In genomic region chrX:47507204-47507878, GRCh38 we compare ENCODE assay signal across 25 cellular contexts.
"Had no signal": no experiment of that assay in that cellular context is flagged by ENCODE, and none has a peak within 500 bp of the region (broad histone marks: within the 10 kb centered on the region; RNA-seq: fewer than 3 reads in every experiment).

No MANE protein-coding gene starts in this region.

- ATAC-seq: activated CD8-positive, alpha-beta memory T cell treated with anti-CD3 and anti-CD28 coated beads, Interleukin-2, amount 10 ng/mL, durations not matched to agents 7 days and 5 days; body of pancreas; Panc1; T-helper 17 cell had no signal

- H3K4me1 ChIP-seq: body of pancreas had no signal

- DNase-seq: activated B cell treated with CpG ODN at 0.5 μM for 24 hours; activated CD4-positive, alpha-beta T cell treated with anti-CD3 and anti-CD28 coated beads for 1 hour; activated CD4-positive, alpha-beta T cell treated with anti-CD3 and anti-CD28 coated beads, Interleukin-2, amount 10 ng/mL, durations not matched to agents 24 days and 14 days; activated CD4-positive, alpha-beta T cell treated with anti-CD3 and anti-CD28 coated beads, Interleukin-2, amount 50 U/mL, for 48 hours; activated CD8-positive, alpha-beta memory T cell treated with anti-CD3 and anti-CD28 coated beads, Interleukin-2, amount 10 ng/mL, durations not matched to agents 7 days and 5 days; activated effector memory CD4-positive, alpha-beta T cell treated with Interleukin-2 at 50 U/mL for 16 hours; activated naive CD4-positive, alpha-beta T cell; activated T-cell treated with anti-CD3 and anti-CD28 coated beads, Interleukin-2, amount 50 U/mL, for 24 hours; aorta; body of pancreas; central memory CD4-positive, alpha-beta T cell; KG1; NCI-H1092; NCI-H1417; NCI-H2029 treated with DMSO at 0.1 percent for 48 hours; NCI-H510A treated with DMSO at 0.1 percent for 48 hours; NCI-H69; OCI-M1; SHP77; T-helper 17 cell; T-helper 9 cell had no signal

- H3K27me3 ChIP-seq: body of pancreas had no signal

- H3K4me3 ChIP-seq: body of pancreas, coronary artery had no signal

- H3K9me3 ChIP-seq: body of pancreas had no signal

- H3K27ac ChIP-seq: body of pancreas, coronary artery had no signal

- FAIRE-seq: bronchial epithelial cell, TTC549 had no signal
